ENCODE assay signal across 15 cellular contexts in genomic region chr18:22325396-22325795, GRCh38.
A peak's percentile ranks its signal among the peaks of the same experiment; 100 is the strongest.
DNase-seq lines count a peak whose midpoint lies in the region; ATAC-seq, FAIRE-seq and TF ChIP-seq lines count a peak whose summit lies in the region.
"Had no signal": no experiment of that assay in that cellular context is flagged by ENCODE, and none has a peak within 500 bp of the region (broad histone marks: within the 10 kb centered on the region; RNA-seq: fewer than 3 reads in every experiment).

No MANE protein-coding gene starts in this region.

- H3K27ac Mint-ChIP-seq in CD14-positive monocyte (peak overlapping the region in 5 of 7 donors; percentile 55 to 94 (median 91)), immature natural killer cell (peak overlapping the region in 5 of 6 donors; percentile 2 to 80 (median 31))
- peak overlapping the region; percentile 28 for H3K27ac Mint-ChIP-seq in CD8-positive, alpha-beta T cell

- ATAC-seq in CD8-positive, alpha-beta T cell, result no peak
- no peak for ATAC-seq in pancreas
- ATAC-seq: A549, HCT116, HepG2 had no signal

- H3K36me3 Mint-ChIP-seq in CD14-positive monocyte (no peaks in the 10 kb centered on the region), immature natural killer cell (no peaks in the 10 kb centered on the region)
- H3K36me3 Mint-ChIP-seq in CD8-positive, alpha-beta T cell, result no peaks in the 10 kb centered on the region

- intact Hi-C loops in CD14-positive monocyte (cut with micrococcal nuclease) (no loop called here), pancreas (cut with DNase I) (no loop called here)
- intact Hi-C loops in CD8-positive, alpha-beta T cell (cut with DNase I, micrococcal nuclease), result loop anchor here in 1 of 2 experiments (2.0 kb wide), 1 partner anchor 17 kb away; no protein-coding TSS in a partner anchor

- WGBS in pancreas, 2 donors, result 91 to 97% methylated on average over 8 of the region's 8 CpGs

- H3K4me1 Mint-ChIP-seq in CD14-positive monocyte, result peaks cover 21% of the 10 kb centered on the region
- peaks cover 3% of the 10 kb centered on the region for H3K4me1 Mint-ChIP-seq in CD8-positive, alpha-beta T cell (ENCODE audit: low read depth)
- H3K4me1 Mint-ChIP-seq in immature natural killer cell, result peaks cover 19 to 21% of the 10 kb centered on the region in 2 donors

- H3K4me3 Mint-ChIP-seq in CD14-positive monocyte, result peak overlapping the region; percentile 27 to 73
- peak overlapping the region; percentile 49 for H3K4me3 Mint-ChIP-seq in CD8-positive, alpha-beta T cell
- peak overlapping the region in 3 of 5 donors; percentile 26 to 91 (median 80) for H3K4me3 Mint-ChIP-seq in immature natural killer cell

- DNase-seq in CD14-positive monocyte (ENCODE audit: low spot score), result no peak
- DNase-seq in CD8-positive, alpha-beta T cell, result no peak
- no peak for DNase-seq in immature natural killer cell
- DNase-seq in HPDE6-E6E7 (ENCODE audit: extremely low spot score), result no peak
- no peak for DNase-seq in pancreas
- DNase-seq: BE2C, DMS53, GF-D8 had no signal

- no peak overlapping the region for H3K9ac ChIP-seq in subcutaneous abdominal adipose tissue (ENCODE audit: low read length in 5 of 5)

- POLR2A ChIA-PET in CD8-positive, alpha-beta T cell (lab: Charles Lee), result no interaction called here

- TF ChIP-seq CTCF in CD14-positive monocyte (IDR thresholded peaks at IDR 0.05) (no peak), pancreas (IDR thresholded peaks at IDR 0.05) (no peak)
- TF ChIP-seq CTCF in CD8-positive, alpha-beta T cell (IDR thresholded peaks at IDR 0.05), result no peak

- CTCF ChIA-PET in CD8-positive, alpha-beta T cell (lab: Charles Lee), result no interaction called here

- no peaks in the 10 kb centered on the region for H3K36me3 ChIP-seq in CD8-positive, alpha-beta T cell (ENCODE audit: insufficient read depth, low read length)
- H3K36me3 ChIP-seq in subcutaneous abdominal adipose tissue (ENCODE audit: control insufficient read depth in 5 of 5, insufficient read depth in 5 of 5, low read length in 5 of 5) (no peaks in the 10 kb centered on the region), pancreas (no peaks in the 10 kb centered on the region)
- H3K36me3 ChIP-seq: BE2C had no signal

- H3K27ac ChIP-seq in CD8-positive, alpha-beta T cell (ENCODE audit: low read depth, low read length), result no peak overlapping the region
- H3K27ac ChIP-seq in subcutaneous abdominal adipose tissue (ENCODE audit: low read depth, low read length) (peak overlapping the region; percentile 64), pancreas (no peak overlapping the region)
- H3K27ac ChIP-seq: A549, C4-2B had no signal

- no peak overlapping the region for H3K4me3 ChIP-seq in CD8-positive, alpha-beta T cell (ENCODE audit: low read depth, low read length)
- H3K4me3 ChIP-seq in subcutaneous abdominal adipose tissue (ENCODE audit: low read depth in 1 of 5, low read length in 5 of 5) (no peak overlapping the region), pancreas (no peak overlapping the region)
- H3K4me3 ChIP-seq: A549 had no signal

- peaks cover 0 to 6% (median 2%) of the 10 kb centered on the region in 7 donors for H3K9me3 Mint-ChIP-seq in CD14-positive monocyte
- no peaks in the 10 kb centered on the region for H3K9me3 Mint-ChIP-seq in CD8-positive, alpha-beta T cell
- H3K9me3 Mint-ChIP-seq in immature natural killer cell, result no peaks in the 10 kb centered on the region

- FAIRE-seq in pancreas (lab: Jason Lieb, UNC), result no peak
- FAIRE-seq: A549, H54, HepG2, HTR-8/SVneo had no signal

- H3K27me3 ChIP-seq in CD8-positive, alpha-beta T cell (ENCODE audit: insufficient read depth, low read length), result no peaks in the 10 kb centered on the region
- H3K27me3 ChIP-seq in subcutaneous abdominal adipose tissue (ENCODE audit: control insufficient read depth in 5 of 5, insufficient read depth in 4 of 5, low read length in 5 of 5) (no peaks in the 10 kb centered on the region), pancreas (no peaks in the 10 kb centered on the region)
- H3K27me3 ChIP-seq: BE2C had no signal

- H3K9me3 ChIP-seq in CD8-positive, alpha-beta T cell (ENCODE audit: low read length), result no peaks in the 10 kb centered on the region
- H3K9me3 ChIP-seq in subcutaneous abdominal adipose tissue (ENCODE audit: control insufficient read depth in 5 of 5, low read length in 5 of 5), result no peaks in the 10 kb centered on the region
- no peaks in the 10 kb centered on the region for H3K9me3 ChIP-seq in pancreas
- H3K9me3 ChIP-seq: A549, BE2C had no signal

- peaks cover 4% of the 10 kb centered on the region for H3K4me1 ChIP-seq in CD8-positive, alpha-beta T cell (ENCODE audit: insufficient read depth, low read length)
- peaks cover 2 to 50% (median 39%) of the 10 kb centered on the region in 5 donors for H3K4me1 ChIP-seq in subcutaneous abdominal adipose tissue (ENCODE audit: control insufficient read depth in 5 of 5, insufficient read depth in 5 of 5, low read length in 5 of 5)
- peaks cover 0 to 7% (median 0%) of the 10 kb centered on the region in 3 donors for H3K4me1 ChIP-seq in pancreas
- H3K4me1 ChIP-seq: A549, BE2C had no signal

- H3K27me3 Mint-ChIP-seq in CD14-positive monocyte (ENCODE audit: low read depth in 3 of 3), result peaks cover 9 to 14% (median 9%) of the 10 kb centered on the region in 3 donors
- H3K27me3 Mint-ChIP-seq in CD8-positive, alpha-beta T cell (ENCODE audit: low read depth), result no peaks in the 10 kb centered on the region
- no peaks in the 10 kb centered on the region for H3K27me3 Mint-ChIP-seq in immature natural killer cell (ENCODE audit: low read depth in 3 of 3)

Comparison
In these comparisons a context has a peak if more than half of its experiments do, and no peak if none do; other contexts are left out.
1. H3K27ac Mint-ChIP-seq: peak in every context shown above with its lines; median percentile 91 in CD14-positive monocyte; 31 in immature natural killer cell; 28 in CD8-positive, alpha-beta T cell.